1 cellular context compared by ENCODE assay signal in genomic region chr19:43594710-43595604, GRCh38.
TF ChIP-seq lines count a peak whose summit lies in the region.

No MANE protein-coding gene starts in this region.

TF ChIP-seq in HepG2, 621 proteins besides CTCF, POLR2A, EP300 and RAD21 (continued from another document and continues in another):
- no peak for TF ChIP-seq ZNF354B (CRISPR knock-in tag; IDR thresholded peaks at IDR 0.05)
- TF ChIP-seq ZNF780A (CRISPR knock-in tag; IDR thresholded peaks at IDR 0.05) = no peak
- TF ChIP-seq GMEB2 (CRISPR knock-in tag; IDR thresholded peaks at IDR 0.05; ENCODE audit: low read depth) = no peak
- no peak for TF ChIP-seq ZSCAN21 (CRISPR knock-in tag; IDR thresholded peaks at IDR 0.05; ENCODE audit: borderline replicate concordance)
- TF ChIP-seq ZFP36 (IDR thresholded peaks at IDR 0.05; ENCODE audit: borderline replicate concordance, low read depth, low read length, partially characterized antibody) = no peak
- TF ChIP-seq SP140L (CRISPR knock-in tag; IDR thresholded peaks at IDR 0.05; ENCODE audit: borderline replicate concordance) = no peak
- TF ChIP-seq ZNF253 (CRISPR knock-in tag; IDR thresholded peaks at IDR 0.05; ENCODE audit: borderline replicate concordance) = no peak
- TF ChIP-seq, protein P1, sequence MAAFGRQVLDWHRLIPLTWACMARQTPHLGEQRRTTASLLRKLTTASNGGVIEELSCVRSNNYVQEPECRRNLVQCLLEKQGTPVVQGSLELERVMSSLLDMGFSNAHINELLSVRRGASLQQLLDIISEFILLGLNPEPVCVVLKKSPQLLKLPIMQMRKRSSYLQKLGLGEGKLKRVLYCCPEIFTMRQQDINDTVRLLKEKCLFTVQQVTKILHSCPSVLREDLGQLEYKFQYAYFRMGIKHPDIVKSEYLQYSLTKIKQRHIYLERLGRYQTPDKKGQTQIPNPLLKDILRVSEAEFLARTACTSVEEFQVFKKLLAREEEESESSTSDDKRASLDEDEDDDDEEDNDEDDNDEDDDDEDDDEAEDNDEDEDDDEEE (CRISPR knock-in tag; IDR thresholded peaks at IDR 0.05) = peak; percentile 57; the same call in 1 of the 2 replicates
- TF ChIP-seq TBX2 (CRISPR knock-in tag; IDR thresholded peaks at IDR 0.05; ENCODE audit: borderline replicate concordance) = peak; percentile 34
- no peak for TF ChIP-seq ZNF546 (CRISPR knock-in tag; conservative IDR thresholded peaks at IDR 0.05)
- no peak for TF ChIP-seq ZBTB42 (CRISPR knock-in tag; IDR thresholded peaks at IDR 0.05)
- TF ChIP-seq KDM3A (CRISPR knock-in tag; IDR thresholded peaks at IDR 0.05; ENCODE audit: low read depth) = peak; percentile 36; the same call in 1 of the 2 replicates
- no peak for TF ChIP-seq ZNF280B (CRISPR knock-in tag; IDR thresholded peaks at IDR 0.05; ENCODE audit: borderline replicate concordance)
- no peak for TF ChIP-seq ZNF770 (CRISPR knock-in tag; IDR thresholded peaks at IDR 0.05)
- TF ChIP-seq IRF1 (CRISPR knock-in tag; IDR thresholded peaks at IDR 0.05; ENCODE audit: low read depth) = no peak
- TF ChIP-seq MAF1 (CRISPR knock-in tag; IDR thresholded peaks at IDR 0.05; ENCODE audit: borderline replicate concordance) = no peak
- no peak for TF ChIP-seq ZNF841 (CRISPR knock-in tag; IDR thresholded peaks at IDR 0.05; ENCODE audit: borderline replicate concordance)
- TF ChIP-seq MYC (CRISPR knock-in tag; IDR thresholded peaks at IDR 0.05; ENCODE audit: borderline replicate concordance) = peak; percentile 61; the same call in 1 of the 2 replicates
- no peak for TF ChIP-seq ZBTB46 (CRISPR knock-in tag; IDR thresholded peaks at IDR 0.05; ENCODE audit: borderline replicate concordance)
- TF ChIP-seq PLRG1 (conservative IDR thresholded peaks at IDR 0.05) = no peak
- TF ChIP-seq PAXIP1 (CRISPR knock-in tag; conservative IDR thresholded peaks at IDR 0.05) = no peak
- TF ChIP-seq ZNF703 (CRISPR knock-in tag; IDR thresholded peaks at IDR 0.05; ENCODE audit: borderline replicate concordance) = no peak
- TF ChIP-seq NRL (CRISPR knock-in tag; IDR thresholded peaks at IDR 0.05; ENCODE audit: borderline replicate concordance) = no peak
- TF ChIP-seq, protein P2, sequence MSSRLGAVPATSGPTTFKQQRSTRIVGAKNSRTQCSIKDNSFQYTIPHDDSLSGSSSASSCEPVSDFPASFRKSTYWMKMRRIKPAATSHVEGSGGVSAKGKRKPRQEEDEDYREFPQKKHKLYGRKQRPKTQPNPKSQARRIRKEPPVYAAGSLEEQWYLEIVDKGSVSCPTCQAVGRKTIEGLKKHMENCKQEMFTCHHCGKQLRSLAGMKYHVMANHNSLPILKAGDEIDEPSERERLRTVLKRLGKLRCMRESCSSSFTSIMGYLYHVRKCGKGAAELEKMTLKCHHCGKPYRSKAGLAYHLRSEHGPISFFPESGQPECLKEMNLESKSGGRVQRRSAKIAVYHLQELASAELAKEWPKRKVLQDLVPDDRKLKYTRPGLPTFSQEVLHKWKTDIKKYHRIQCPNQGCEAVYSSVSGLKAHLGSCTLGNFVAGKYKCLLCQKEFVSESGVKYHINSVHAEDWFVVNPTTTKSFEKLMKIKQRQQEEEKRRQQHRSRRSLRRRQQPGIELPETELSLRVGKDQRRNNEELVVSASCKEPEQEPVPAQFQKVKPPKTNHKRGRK (CRISPR knock-in tag; IDR thresholded peaks at IDR 0.05) = no peak
- TF ChIP-seq, protein P3, sequence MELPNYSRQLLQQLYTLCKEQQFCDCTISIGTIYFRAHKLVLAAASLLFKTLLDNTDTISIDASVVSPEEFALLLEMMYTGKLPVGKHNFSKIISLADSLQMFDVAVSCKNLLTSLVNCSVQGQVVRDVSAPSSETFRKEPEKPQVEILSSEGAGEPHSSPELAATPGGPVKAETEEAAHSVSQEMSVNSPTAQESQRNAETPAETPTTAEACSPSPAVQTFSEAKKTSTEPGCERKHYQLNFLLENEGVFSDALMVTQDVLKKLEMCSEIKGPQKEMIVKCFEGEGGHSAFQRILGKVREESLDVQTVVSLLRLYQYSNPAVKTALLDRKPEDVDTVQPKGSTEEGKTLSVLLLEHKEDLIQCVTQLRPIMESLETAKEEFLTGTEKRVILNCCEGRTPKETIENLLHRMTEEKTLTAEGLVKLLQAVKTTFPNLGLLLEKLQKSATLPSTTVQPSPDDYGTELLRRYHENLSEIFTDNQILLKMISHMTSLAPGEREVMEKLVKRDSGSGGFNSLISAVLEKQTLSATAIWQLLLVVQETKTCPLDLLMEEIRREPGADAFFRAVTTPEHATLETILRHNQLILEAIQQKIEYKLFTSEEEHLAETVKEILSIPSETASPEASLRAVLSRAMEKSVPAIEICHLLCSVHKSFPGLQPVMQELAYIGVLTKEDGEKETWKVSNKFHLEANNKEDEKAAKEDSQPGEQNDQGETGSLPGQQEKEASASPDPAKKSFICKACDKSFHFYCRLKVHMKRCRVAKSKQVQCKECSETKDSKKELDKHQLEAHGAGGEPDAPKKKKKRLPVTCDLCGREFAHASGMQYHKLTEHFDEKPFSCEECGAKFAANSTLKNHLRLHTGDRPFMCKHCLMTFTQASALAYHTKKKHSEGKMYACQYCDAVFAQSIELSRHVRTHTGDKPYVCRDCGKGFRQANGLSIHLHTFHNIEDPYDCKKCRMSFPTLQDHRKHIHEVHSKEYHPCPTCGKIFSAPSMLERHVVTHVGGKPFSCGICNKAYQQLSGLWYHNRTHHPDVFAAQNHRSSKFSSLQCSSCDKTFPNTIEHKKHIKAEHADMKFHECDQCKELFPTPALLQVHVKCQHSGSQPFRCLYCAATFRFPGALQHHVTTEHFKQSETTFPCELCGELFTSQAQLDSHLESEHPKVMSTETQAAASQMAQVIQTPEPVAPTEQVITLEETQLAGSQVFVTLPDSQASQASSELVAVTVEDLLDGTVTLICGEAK (IDR thresholded peaks at IDR 0.05) = no peak
- TF ChIP-seq, protein P3 (CRISPR knock-in tag; IDR thresholded peaks at IDR 0.05) = 0 out of 2 replicates have a peak, but pooled peaks have one; percentile 36
- TF ChIP-seq ZZZ3 (CRISPR knock-in tag; IDR thresholded peaks at IDR 0.05; ENCODE audit: borderline replicate concordance) = no peak
- no peak for TF ChIP-seq BRF2 (CRISPR knock-in tag; IDR thresholded peaks at IDR 0.05)
